20 cellular contexts compared by ENCODE assay signal in genomic region chr16:68371706-68372380, GRCh38.
"Had no signal": no experiment of that assay in that cellular context is flagged by ENCODE, and none has a peak within 500 bp of the region (broad histone marks: within the 10 kb centered on the region; RNA-seq: fewer than 3 reads in every experiment).

No MANE protein-coding gene starts in this region.

- FAIRE-seq: astrocyte, colon, K562 had no signal

- DNase-seq: activated CD8-positive, alpha-beta memory T cell treated with anti-CD3 and anti-CD28 coated beads, Interleukin-2, amount 10 ng/mL, durations not matched to agents 7 days and 5 days; activated effector memory CD4-positive, alpha-beta T cell treated with Interleukin-2 at 50 U/mL for 16 hours; activated T-cell treated with anti-CD3 and anti-CD28 coated beads, Interleukin-2, amount 50 U/mL, for 24 hours; Karpas-422; MM.1S; NCI-H1436; NCI-H1694 treated with DMSO at 0.1 percent for 48 hours; NCI-H2029 treated with DMSO at 0.1 percent for 48 hours; NCI-H69; T-helper 9 cell had no signal

- H3K27ac Mint-ChIP-seq: activated CD8-positive, alpha-beta memory T cell treated with anti-CD3 and anti-CD28 coated beads, Interleukin-2, amount 10 ng/mL, durations not matched to agents 7 days and 5 days; activated naive CD4-positive, alpha-beta T cell treated with anti-CD3 and anti-CD28 coated beads, Interleukin-2, amount 50 U/mL, for 24 hours; activated T-cell treated with anti-CD3 and anti-CD28 coated beads, Interleukin-2, amount 50 U/mL, for 24 hours; activated T-helper 1 cell treated with anti-CD3 and anti-CD28 coated beads, Interleukin-12 subunit alpha, Interleukin-12 subunit beta, Interleukin-2, Interleukin-4 antibody, amounts not matched to agents 30 ng/mL and 10 ng/mL and 1 ng/mL, durations not matched to agents 14 hours and 24 hours and 36 hours; T-helper 1 cell treated with Interleukin-12 subunit alpha and Interleukin-12 subunit beta and Interleukin-4 antibody, amounts not matched to agents 30 μg/mL and 1 μg/mL, for 36 hours had no signal

- H3K9me3 Mint-ChIP-seq: activated naive CD4-positive, alpha-beta T cell treated with anti-CD3 and anti-CD28 coated beads, Interleukin-2, amount 50 U/mL, for 24 hours; activated T-cell treated with anti-CD3 and anti-CD28 coated beads, Interleukin-2, amount 50 U/mL, for 24 hours; activated T-helper 1 cell treated with anti-CD3 and anti-CD28 coated beads, Interleukin-12 subunit alpha, Interleukin-12 subunit beta, Interleukin-2, Interleukin-4 antibody, amounts not matched to agents 30 ng/mL and 10 ng/mL and 1 ng/mL, durations not matched to agents 14 hours and 24 hours and 36 hours; T-helper 1 cell treated with Interleukin-12 subunit alpha and Interleukin-12 subunit beta and Interleukin-4 antibody, amounts not matched to agents 30 μg/mL and 1 μg/mL, for 36 hours had no signal

- ATAC-seq: K562 had no signal

- H3K27ac ChIP-seq: RWPE1, VCaP had no signal

- H3K4me3 ChIP-seq: K562, Peyer's patch had no signal

- H3K9me3 ChIP-seq: Peyer's patch had no signal

- H3K27me3 Mint-ChIP-seq: activated naive CD4-positive, alpha-beta T cell treated with anti-CD3 and anti-CD28 coated beads, Interleukin-2, amount 50 U/mL, for 24 hours had no signal

- H3K27me3 ChIP-seq: Peyer's patch had no signal

- H3K4me3 Mint-ChIP-seq: activated CD8-positive, alpha-beta memory T cell treated with anti-CD3 and anti-CD28 coated beads, Interleukin-2, amount 10 ng/mL, durations not matched to agents 7 days and 5 days; activated naive CD4-positive, alpha-beta T cell treated with anti-CD3 and anti-CD28 coated beads, Interleukin-2, amount 50 U/mL, for 24 hours; activated T-cell treated with anti-CD3 and anti-CD28 coated beads, Interleukin-2, amount 50 U/mL, for 24 hours; activated T-helper 1 cell treated with anti-CD3 and anti-CD28 coated beads, Interleukin-12 subunit alpha, Interleukin-12 subunit beta, Interleukin-2, Interleukin-4 antibody, amounts not matched to agents 30 ng/mL and 10 ng/mL and 1 ng/mL, durations not matched to agents 14 hours and 24 hours and 36 hours; brain; T-helper 1 cell treated with Interleukin-12 subunit alpha and Interleukin-12 subunit beta and Interleukin-4 antibody, amounts not matched to agents 30 μg/mL and 1 μg/mL, for 36 hours had no signal

- H3K36me3 Mint-ChIP-seq: activated CD8-positive, alpha-beta memory T cell treated with anti-CD3 and anti-CD28 coated beads, Interleukin-2, amount 10 ng/mL, durations not matched to agents 7 days and 5 days; activated naive CD4-positive, alpha-beta T cell treated with anti-CD3 and anti-CD28 coated beads, Interleukin-2, amount 50 U/mL, for 24 hours had no signal
